ENCODE assay signal across 1 cellular context in the genomic region with DNA sequence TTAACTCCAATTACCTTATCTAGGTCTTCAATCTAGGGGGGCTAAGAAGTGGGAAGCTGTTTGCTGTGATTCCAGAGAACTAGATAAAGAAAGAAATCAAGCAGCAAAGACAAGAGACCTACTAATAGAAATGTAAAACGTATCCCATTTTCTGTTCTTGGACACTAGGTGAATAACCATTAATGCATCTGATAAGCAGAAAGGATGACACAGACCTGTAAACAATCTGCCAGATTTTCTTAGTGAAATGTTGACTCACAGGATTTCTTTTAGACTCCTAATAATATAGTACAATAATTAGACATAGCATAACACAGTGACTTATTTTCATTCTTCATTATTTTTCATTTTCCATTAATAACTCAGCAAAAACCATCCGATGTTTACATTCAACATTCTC.
TF ChIP-seq lines count a peak whose summit lies in the region.

No MANE protein-coding gene starts in this region.

TF ChIP-seq in endothelial cell of umbilical vein, 7 proteins besides CTCF, POLR2A, EP300 and RAD21:
- no peak for TF ChIP-seq JUN (IDR thresholded peaks at IDR 0.05; ENCODE audit: borderline replicate concordance, insufficient read depth, insufficient read length, low read depth)
- peak; percentile 44 for TF ChIP-seq GATA2 (IDR thresholded peaks at IDR 0.05; ENCODE audit: insufficient read depth, insufficient read length, low read depth, low read length)
- TF ChIP-seq, protein P1, sequence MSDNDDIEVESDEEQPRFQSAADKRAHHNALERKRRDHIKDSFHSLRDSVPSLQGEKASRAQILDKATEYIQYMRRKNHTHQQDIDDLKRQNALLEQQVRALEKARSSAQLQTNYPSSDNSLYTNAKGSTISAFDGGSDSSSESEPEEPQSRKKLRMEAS (IDR thresholded peaks at IDR 0.05; ENCODE audit: insufficient read depth, insufficient read length) = no peak
- no peak for TF ChIP-seq MYC (IDR thresholded peaks at IDR 0.05; ENCODE audit: low read depth, low read length)
- no peak for TF ChIP-seq EZH2 (IDR thresholded peaks at IDR 0.05; ENCODE audit: borderline replicate concordance, low read depth, low read length, severe bottlenecking)
TF ChIP-seq in endothelial cell of umbilical vein: peak in this region for 1.
